Comparison of ENCODE assay signal across 19 cellular contexts in genomic region chr14:101456246-101457159, GRCh38.
A peak's percentile ranks its signal among the peaks of the same experiment; 100 is the strongest.
DNase-seq lines count a peak whose midpoint lies in the region; ATAC-seq and TF ChIP-seq lines count a peak whose summit lies in the region.
"Had no signal": no experiment of that assay in that cellular context is flagged by ENCODE, and none has a peak within 500 bp of the region (broad histone marks: within the 10 kb centered on the region; RNA-seq: fewer than 3 reads in every experiment).

No MANE protein-coding gene starts in this region.

- H3K27me3 ChIP-seq in spleen (replicated peaks in 1 of 7) (peaks cover 7 to 86% (median 56%) of the 10 kb centered on the region in 7 donors), tibial nerve (peaks cover 0 to 58% of the 10 kb centered on the region in 2 donors)

- no peak for TF ChIP-seq CTCF in mesothelial cell of epicardium (IDR thresholded peaks at IDR 0.05; ENCODE audit: unreplicated experiment)
- TF ChIP-seq CTCF in spleen (IDR thresholded peaks at IDR 0.05 in 8 of 11, conservative IDR thresholded peaks at IDR 0.05 in 3 of 11) = no peak
- TF ChIP-seq CTCF in tibial nerve (IDR thresholded peaks at IDR 0.05) = no peak

- 19 to 22% (median 20%) methylated on average over 31 of the region's 31 CpGs for WGBS in spleen, 5 donors
- 29 to 31% methylated on average over 31 of the region's 31 CpGs for WGBS in tibial nerve, 2 donors

- no peaks in the 10 kb centered on the region for H3K9me3 Mint-ChIP-seq in activated CD4-positive, alpha-beta T cell treated with anti-CD3 and anti-CD28 coated beads, Interleukin-2, amount 10 ng/mL, durations not matched to agents 7 days and 5 days
- no peaks in the 10 kb centered on the region for H3K9me3 Mint-ChIP-seq in activated CD4-positive, alpha-beta T cell treated with anti-CD3 and anti-CD28 coated beads, Interleukin-2, amount 10 ng/mL, durations not matched to agents 24 days and 14 days
- H3K9me3 Mint-ChIP-seq in mesothelial cell of epicardium = peaks cover 5% of the 10 kb centered on the region
- H3K9me3 Mint-ChIP-seq: activated CD8-positive, alpha-beta T cell treated with anti-CD3 and anti-CD28 coated beads for 36 hours; activated naive CD8-positive, alpha-beta T cell treated with anti-CD3 and anti-CD28 coated beads, Interleukin-2, amount 10 ng/mL, durations not matched to agents 7 days and 5 days; T-cell had no signal

- H3K4me1 Mint-ChIP-seq in activated CD4-positive, alpha-beta T cell treated with anti-CD3 and anti-CD28 coated beads, Interleukin-2, amount 10 ng/mL, durations not matched to agents 7 days and 5 days = no peaks in the 10 kb centered on the region
- H3K4me1 Mint-ChIP-seq in activated CD4-positive, alpha-beta T cell treated with anti-CD3 and anti-CD28 coated beads, Interleukin-2, amount 10 ng/mL, durations not matched to agents 24 days and 14 days = no peaks in the 10 kb centered on the region
- peaks cover 8% of the 10 kb centered on the region for H3K4me1 Mint-ChIP-seq in mesothelial cell of epicardium
- H3K4me1 Mint-ChIP-seq: activated naive CD8-positive, alpha-beta T cell treated with anti-CD3 and anti-CD28 coated beads, Interleukin-2, amount 10 ng/mL, durations not matched to agents 7 days and 5 days had no signal

- ATAC-seq in GM19328 (IDR thresholded peaks at IDR 0.05; ENCODE audit: unreplicated experiment) = no peak
- ATAC-seq: activated CD8-positive, alpha-beta T cell treated with anti-CD3 and anti-CD28 coated beads for 36 hours; gastrocnemius medialis; T-cell had no signal

- no peak for DNase-seq in activated CD4-positive, alpha-beta T cell treated with anti-CD3 and anti-CD28 coated beads, Interleukin-2, amount 10 ng/mL, durations not matched to agents 7 days and 5 days
- DNase-seq in activated CD4-positive, alpha-beta T cell treated with anti-CD3 and anti-CD28 coated beads, Interleukin-2, amount 10 ng/mL, durations not matched to agents 24 days and 14 days = no peak
- DNase-seq in astrocyte of the hippocampus (ENCODE audit: low read depth, low spot score) (peak; percentile 32), mesothelial cell of epicardium (ENCODE audit: low spot score in 2 of 2, unreplicated experiment in 2 of 2) (no peak), spleen (peak; percentile 31), tibial nerve (ENCODE audit: low spot score in 2 of 2) (no peak), cerebellum (ENCODE audit: low spot score) (no peak)
- DNase-seq: activated CD8-positive, alpha-beta T cell treated with anti-CD3 and anti-CD28 coated beads for 36 hours; activated naive CD8-positive, alpha-beta T cell treated with anti-CD3 and anti-CD28 coated beads, Interleukin-2, amount 10 ng/mL, durations not matched to agents 7 days and 5 days; erythroblast; gastrocnemius medialis; NCI-H187 treated with DMSO at 0.1 percent for 48 hours; NCI-H345; Right ventricle myocardium superior; stimulated activated CD4-positive, alpha-beta T cell treated with anti-CD3 and anti-CD28 coated beads, Interleukin-12 subunit alpha, Interleukin-12 subunit beta, amount 100 ng/mL, for 4 hours; T-cell had no signal

- TF ChIP-seq POLR2A in spleen (IDR thresholded peaks at IDR 0.05) = no peak
- TF ChIP-seq POLR2A in tibial nerve (IDR thresholded peaks at IDR 0.05) = no peak

- no peaks in the 10 kb centered on the region for H3K36me3 Mint-ChIP-seq in activated CD4-positive, alpha-beta T cell treated with anti-CD3 and anti-CD28 coated beads, Interleukin-2, amount 10 ng/mL, durations not matched to agents 7 days and 5 days (ENCODE audit: low read depth)
- no peaks in the 10 kb centered on the region for H3K36me3 Mint-ChIP-seq in activated CD4-positive, alpha-beta T cell treated with anti-CD3 and anti-CD28 coated beads, Interleukin-2, amount 10 ng/mL, durations not matched to agents 24 days and 14 days (ENCODE audit: low read depth)
- H3K36me3 Mint-ChIP-seq in mesothelial cell of epicardium = no peaks in the 10 kb centered on the region
- H3K36me3 Mint-ChIP-seq: activated naive CD8-positive, alpha-beta T cell treated with anti-CD3 and anti-CD28 coated beads, Interleukin-2, amount 10 ng/mL, durations not matched to agents 7 days and 5 days; T-cell had no signal

- H3K36me3 ChIP-seq in spleen = no peaks in the 10 kb centered on the region
- H3K36me3 ChIP-seq in tibial nerve = no peaks in the 10 kb centered on the region
- H3K36me3 ChIP-seq: gastrocnemius medialis, suprapubic skin had no signal

- CTCF ChIA-PET in activated CD4-positive, alpha-beta T cell treated with anti-CD3 and anti-CD28 coated beads, Interleukin-2, amount 10 ng/mL, durations not matched to agents 7 days and 5 days (lab: Charles Lee) = interaction anchor here (0.7 kb wide), 1 partner anchor 375 kb away, joined by 3 read pairs; no protein-coding TSS in a partner anchor

- H3K27ac ChIP-seq in spleen (no peak overlapping the region), tibial nerve (no peak overlapping the region)
- H3K27ac ChIP-seq: gastrocnemius medialis, suprapubic skin, VCaP had no signal

- H3K9me3 ChIP-seq in spleen (no peaks in the 10 kb centered on the region), tibial nerve (no peaks in the 10 kb centered on the region)
- H3K9me3 ChIP-seq: gastrocnemius medialis, suprapubic skin had no signal

- TF ChIP-seq EP300 in tibial nerve (IDR thresholded peaks at IDR 0.05) = no peak

- peak overlapping the region; percentile 20 for H3K27ac Mint-ChIP-seq in activated CD4-positive, alpha-beta T cell treated with anti-CD3 and anti-CD28 coated beads, Interleukin-2, amount 10 ng/mL, durations not matched to agents 7 days and 5 days
- no peak overlapping the region for H3K27ac Mint-ChIP-seq in activated CD4-positive, alpha-beta T cell treated with anti-CD3 and anti-CD28 coated beads, Interleukin-2, amount 10 ng/mL, durations not matched to agents 24 days and 14 days
- H3K27ac Mint-ChIP-seq in mesothelial cell of epicardium = no peak overlapping the region
- H3K27ac Mint-ChIP-seq: activated CD8-positive, alpha-beta T cell treated with anti-CD3 and anti-CD28 coated beads for 36 hours; activated naive CD8-positive, alpha-beta T cell treated with anti-CD3 and anti-CD28 coated beads, Interleukin-2, amount 10 ng/mL, durations not matched to agents 7 days and 5 days; T-cell had no signal

- no peak overlapping the region for H3K4me3 Mint-ChIP-seq in activated CD4-positive, alpha-beta T cell treated with anti-CD3 and anti-CD28 coated beads, Interleukin-2, amount 10 ng/mL, durations not matched to agents 7 days and 5 days
- no peak overlapping the region for H3K4me3 Mint-ChIP-seq in activated CD4-positive, alpha-beta T cell treated with anti-CD3 and anti-CD28 coated beads, Interleukin-2, amount 10 ng/mL, durations not matched to agents 24 days and 14 days
- H3K4me3 Mint-ChIP-seq in mesothelial cell of epicardium = peak overlapping the region; percentile 39
- H3K4me3 Mint-ChIP-seq: activated CD8-positive, alpha-beta T cell treated with anti-CD3 and anti-CD28 coated beads for 36 hours; activated naive CD8-positive, alpha-beta T cell treated with anti-CD3 and anti-CD28 coated beads, Interleukin-2, amount 10 ng/mL, durations not matched to agents 7 days and 5 days had no signal

- intact Hi-C loops in activated CD4-positive, alpha-beta T cell treated with anti-CD3 and anti-CD28 coated beads, Interleukin-2, amount 10 ng/mL, durations not matched to agents 24 days and 14 days (cut with micrococcal nuclease) = loop anchor here (5.0 kb wide), 1 partner anchor 106 kb away; the partner anchor contains the start of gene DIO3
- intact Hi-C loops in spleen (cut with DNase I; ENCODE audit: low total_unique reads) = no loop called here

- H3K4me3 ChIP-seq in spleen = peak overlapping the region in 1 of 8 donors; percentile 11
- no peak overlapping the region for H3K4me3 ChIP-seq in tibial nerve
- H3K4me3 ChIP-seq: gastrocnemius medialis, suprapubic skin had no signal

- POLR2A ChIA-PET in activated CD4-positive, alpha-beta T cell treated with anti-CD3 and anti-CD28 coated beads, Interleukin-2, amount 10 ng/mL, durations not matched to agents 7 days and 5 days (lab: Charles Lee) = no interaction called here

- H3K4me1 ChIP-seq in spleen = peaks cover 0 to 28% (median 19%) of the 10 kb centered on the region in 6 donors
- H3K4me1 ChIP-seq in tibial nerve = peaks cover 0 to 22% (median 3%) of the 10 kb centered on the region in 4 donors
- H3K4me1 ChIP-seq: gastrocnemius medialis had no signal

- peaks cover 69% of the 10 kb centered on the region for H3K27me3 Mint-ChIP-seq in activated CD4-positive, alpha-beta T cell treated with anti-CD3 and anti-CD28 coated beads, Interleukin-2, amount 10 ng/mL, durations not matched to agents 7 days and 5 days
- H3K27me3 Mint-ChIP-seq in activated CD4-positive, alpha-beta T cell treated with anti-CD3 and anti-CD28 coated beads, Interleukin-2, amount 10 ng/mL, durations not matched to agents 24 days and 14 days = peaks cover 65% of the 10 kb centered on the region
- peaks cover 51% of the 10 kb centered on the region for H3K27me3 Mint-ChIP-seq in mesothelial cell of epicardium (ENCODE audit: low read depth)

Comparison
In these comparisons a context has a peak if more than half of its experiments do, and no peak if none do; other contexts are left out.
1. DNase-seq: peak in astrocyte of the hippocampus (single experiment) and spleen (single experiment); none in activated CD4-positive, alpha-beta T cell treated with anti-CD3 and anti-CD28 coated beads, Interleukin-2, amount 10 ng/mL, durations not matched to agents 7 days and 5 days (single experiment), activated CD4-positive, alpha-beta T cell treated with anti-CD3 and anti-CD28 coated beads, Interleukin-2, amount 10 ng/mL, durations not matched to agents 24 days and 14 days (single experiment), mesothelial cell of epicardium (0 of 2), tibial nerve (0 of 2) and cerebellum (single experiment).